Comparison of ENCODE assay signal across 1 cellular context in genomic region chr17:38824899-38825761, GRCh38.
TF ChIP-seq lines count a peak whose summit lies in the region.

Gene CWC25, minus strand, starts transcription at chr17:38825321. Its CDS starts 138 bp downstream, at chr17:38825183.

TF ChIP-seq in GM23338, 12 proteins besides CTCF, POLR2A, EP300 and RAD21 (continued from another document):
- no peak for TF ChIP-seq ZNF462 (CRISPR knock-in tag; IDR thresholded peaks at IDR 0.05)
